ENCODE assay signal across 8 cellular contexts in genomic region chr1:40038693-40039092, GRCh38. TPM values are rescaled to one million over a fixed set of nuclear protein-coding genes. Genes with fewer than 3 reads are reported as not detected.
A peak's percentile ranks its signal among the peaks of the same experiment; 100 is the strongest.
DNase-seq lines count a peak whose midpoint lies in the region; ATAC-seq and TF ChIP-seq lines count a peak whose summit lies in the region.

No MANE protein-coding gene starts in this region.

- H3K4me3 ChIP-seq in upper lobe of left lung = no peak overlapping the region

- H3K4me1 ChIP-seq in upper lobe of left lung = peaks cover 45 to 52% (median 48%) of the 10 kb centered on the region in 4 donors

- H3K27ac Mint-ChIP-seq in activated naive CD4-positive, alpha-beta T cell treated with anti-CD3 and anti-CD28 coated beads, Interleukin-2, amount 50 U/mL, for 24 hours = peak overlapping the region; percentile 95
- H3K27ac Mint-ChIP-seq in activated CD4-positive, alpha-beta memory T cell treated with anti-CD3 and anti-CD28 coated beads, Interleukin-2, amount 10 ng/mL, durations not matched to agents 7 days and 5 days = peak overlapping the region; percentile 95
- peak overlapping the region; percentile 94 for H3K27ac Mint-ChIP-seq in memory B cell

- no peak for TF ChIP-seq EP300 in upper lobe of left lung (IDR thresholded peaks at IDR 0.05)

- no peaks in the 10 kb centered on the region for H3K27me3 Mint-ChIP-seq in activated naive CD4-positive, alpha-beta T cell treated with anti-CD3 and anti-CD28 coated beads, Interleukin-2, amount 50 U/mL, for 24 hours
- no peaks in the 10 kb centered on the region for H3K27me3 Mint-ChIP-seq in activated CD4-positive, alpha-beta memory T cell treated with anti-CD3 and anti-CD28 coated beads, Interleukin-2, amount 10 ng/mL, durations not matched to agents 7 days and 5 days
- H3K27me3 Mint-ChIP-seq in memory B cell = no peaks in the 10 kb centered on the region

- TF ChIP-seq POLR2A in upper lobe of left lung (IDR thresholded peaks at IDR 0.05) = no peak

- no peaks in the 10 kb centered on the region for H3K27me3 ChIP-seq in upper lobe of left lung

- POLR2A ChIA-PET in activated CD4-positive, alpha-beta memory T cell treated with anti-CD3 and anti-CD28 coated beads, Interleukin-2, amount 10 ng/mL, durations not matched to agents 7 days and 5 days (lab: Charles Lee) = interaction anchor here (0.7 to 14.1 kb wide), 20 partner anchors 11 to 494 kb away, joined by 3 to 253 read pairs (median 7); partner anchors contain the start of genes MFSD2A, PPIE, PPT1 and SMAP2

- 41 to 48% methylated on average over 3 of the region's 3 CpGs for WGBS in upper lobe of left lung, 2 donors

- H3K4me1 Mint-ChIP-seq in activated naive CD4-positive, alpha-beta T cell treated with anti-CD3 and anti-CD28 coated beads, Interleukin-2, amount 50 U/mL, for 24 hours = peaks cover 75% of the 10 kb centered on the region
- peaks cover 51% of the 10 kb centered on the region for H3K4me1 Mint-ChIP-seq in activated CD4-positive, alpha-beta memory T cell treated with anti-CD3 and anti-CD28 coated beads, Interleukin-2, amount 10 ng/mL, durations not matched to agents 7 days and 5 days
- peaks cover 42% of the 10 kb centered on the region for H3K4me1 Mint-ChIP-seq in memory B cell

- peak overlapping the region; percentile 94 to 100 (median 96) for H3K27ac ChIP-seq in upper lobe of left lung

- H3K9me3 ChIP-seq in upper lobe of left lung = no peaks in the 10 kb centered on the region

- H3K9me3 Mint-ChIP-seq in activated naive CD4-positive, alpha-beta T cell treated with anti-CD3 and anti-CD28 coated beads, Interleukin-2, amount 50 U/mL, for 24 hours = no peaks in the 10 kb centered on the region
- no peaks in the 10 kb centered on the region for H3K9me3 Mint-ChIP-seq in activated CD4-positive, alpha-beta memory T cell treated with anti-CD3 and anti-CD28 coated beads, Interleukin-2, amount 10 ng/mL, durations not matched to agents 7 days and 5 days
- H3K9me3 Mint-ChIP-seq in memory B cell = no peaks in the 10 kb centered on the region

- ATAC-seq in memory B cell (ENCODE audit: low read depth) = no peak
- ATAC-seq in upper lobe of left lung (ENCODE audit: low FRiP score in 2 of 2) = no peak
- no peak for ATAC-seq in HG02870 (IDR thresholded peaks at IDR 0.05; ENCODE audit: unreplicated experiment)

- H3K4me3 Mint-ChIP-seq in activated naive CD4-positive, alpha-beta T cell treated with anti-CD3 and anti-CD28 coated beads, Interleukin-2, amount 50 U/mL, for 24 hours = peak overlapping the region; percentile 58
- H3K4me3 Mint-ChIP-seq in activated CD4-positive, alpha-beta memory T cell treated with anti-CD3 and anti-CD28 coated beads, Interleukin-2, amount 10 ng/mL, durations not matched to agents 7 days and 5 days = peak overlapping the region; percentile 15
- peak overlapping the region; percentile 16 for H3K4me3 Mint-ChIP-seq in memory B cell

- H3K36me3 ChIP-seq in upper lobe of left lung = peaks cover 0 to 9% (median 0%) of the 10 kb centered on the region in 4 donors

- TF ChIP-seq CTCF in upper lobe of left lung (IDR thresholded peaks at IDR 0.05) = no peak

- CTCF ChIA-PET in activated CD4-positive, alpha-beta memory T cell treated with anti-CD3 and anti-CD28 coated beads, Interleukin-2, amount 10 ng/mL, durations not matched to agents 7 days and 5 days (lab: Charles Lee) = interaction anchor here (0.6 to 1.6 kb wide), 8 partner anchors 11 to 300 kb away, joined by 3 to 6 read pairs (median 4); no protein-coding TSS in a partner anchor

- no peak for DNase-seq in activated naive CD4-positive, alpha-beta T cell treated with Interleukin-2 at 50 U/mL for 16 hours
- no peak for DNase-seq in activated CD4-positive, alpha-beta memory T cell treated with anti-CD3 and anti-CD28 coated beads, Interleukin-2, amount 10 ng/mL, durations not matched to agents 7 days and 5 days
- DNase-seq in memory B cell (ENCODE audit: low spot score in 2 of 2) (no peak), upper lobe of left lung (no peak), amygdala (lab: John Stamatoyannopoulos, UW) (no peak)
- DNase-seq in stimulated activated CD4-positive, alpha-beta T cell treated with anti-CD3 and anti-CD28 coated beads, Interleukin-4, amount 100 ng/mL, for 24 hours = no peak

- H3K36me3 Mint-ChIP-seq in activated naive CD4-positive, alpha-beta T cell treated with anti-CD3 and anti-CD28 coated beads, Interleukin-2, amount 50 U/mL, for 24 hours = peaks cover 10% of the 10 kb centered on the region
- H3K36me3 Mint-ChIP-seq in activated CD4-positive, alpha-beta memory T cell treated with anti-CD3 and anti-CD28 coated beads, Interleukin-2, amount 10 ng/mL, durations not matched to agents 7 days and 5 days (ENCODE audit: low read depth) = peaks cover 44% of the 10 kb centered on the region
- peaks cover 11% of the 10 kb centered on the region for H3K36me3 Mint-ChIP-seq in memory B cell

RNA-seq across cellular contexts. Expression of gene CAP1, which starts 1.8 kb away (rescaled TPM):
- 100 to 1,000 TPM; 890 to 908 TPM for total RNA-seq in activated CD4-positive, alpha-beta memory T cell treated with anti-CD3 and anti-CD28 coated beads, Interleukin-2, amount 10 ng/mL, durations not matched to agents 7 days and 5 days
- total RNA-seq in upper lobe of left lung = 100 to 1,000 TPM; 113 to 502 (median 245) TPM

RNA-seq across cellular contexts. Expression of gene PPT1, which starts 58.4 kb away (rescaled TPM):
- 10 to 100 TPM; 76.9 to 83.4 TPM for total RNA-seq in activated CD4-positive, alpha-beta memory T cell treated with anti-CD3 and anti-CD28 coated beads, Interleukin-2, amount 10 ng/mL, durations not matched to agents 7 days and 5 days
- total RNA-seq in upper lobe of left lung = 100 to 1,000 TPM in 3 of 6 donors, 10 to 100 TPM in 3; 35.6 to 190 (median 95.3) TPM
